ENCODE assay signal across 8 cellular contexts in the genomic region with DNA sequence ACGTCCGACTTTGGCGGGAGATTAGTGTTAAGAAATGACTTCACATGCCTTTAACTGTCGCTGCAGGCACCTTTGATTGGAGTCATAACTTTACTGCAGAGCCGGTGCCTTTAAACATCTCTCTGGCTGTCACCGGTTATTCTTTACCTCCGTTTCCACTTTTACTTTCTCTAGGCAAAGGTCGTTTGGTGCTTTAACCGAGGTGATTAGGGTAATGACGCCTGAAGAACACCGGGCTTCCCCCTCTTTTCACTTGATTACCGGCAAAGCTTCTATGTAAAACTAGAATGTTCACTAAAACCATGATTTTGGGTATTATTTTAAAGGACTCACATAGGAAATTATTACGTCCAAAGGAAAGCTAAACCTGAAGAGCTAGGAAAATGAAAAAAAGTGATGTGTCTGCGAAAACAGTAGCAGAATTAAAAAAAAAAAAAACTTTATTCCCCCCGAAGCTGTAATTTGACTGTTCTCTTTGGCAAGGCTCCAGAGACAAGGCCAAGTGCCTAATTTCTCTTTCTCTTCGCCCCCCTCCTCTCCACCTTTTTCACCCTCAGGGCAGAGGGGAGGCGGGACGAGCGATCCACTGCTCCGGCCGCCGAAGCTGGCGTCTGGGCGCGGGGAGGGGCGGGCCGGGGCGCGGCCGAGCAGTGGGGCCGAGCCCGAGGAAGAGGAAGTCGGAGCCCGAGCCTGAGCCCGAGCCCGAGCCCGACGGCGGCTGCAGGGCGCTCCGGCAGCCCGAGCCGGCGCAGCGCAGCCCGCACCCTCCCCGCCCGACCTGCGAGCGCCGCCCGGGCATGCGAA. TPM values are rescaled to one million over a fixed set of nuclear protein-coding genes. Genes with fewer than 3 reads are reported as not detected.
DNase-seq lines count a peak whose midpoint lies in the region; ATAC-seq and TF ChIP-seq lines count a peak whose summit lies in the region.

A gene (plus strand): TSS at position 687 of the 804 bp plus-strand sequence. CDS start 133,797 bp downstream, outside the sequence.

- intact Hi-C loops in CD14-positive monocyte (cut with micrococcal nuclease), result no loop called here
- intact Hi-C loops in Right ventricle myocardium inferior (cut with DNase I), result loop anchor here (2.0 to 5.0 kb wide), 3 partner anchors 83 to 213 kb away; no protein-coding TSS in a partner anchor
- intact Hi-C loops in ovary (cut with DNase I), result no loop called here

- peaks cover 60 to 68% (median 64%) of the 10 kb centered on the region in 3 donors for H3K27me3 Mint-ChIP-seq in CD14-positive monocyte (ENCODE audit: low read depth in 3 of 3)

- WGBS in ovary, 3 donors, result 7 to 16% (median 7%) methylated on average over 34 to 53 of the region's 53 CpGs
- 18% methylated on average over 53 of the region's 53 CpGs for WGBS in urinary bladder

- no peak within 1 kb of the TSS for H3K27ac ChIP-seq in SJSA1
- peak within 1 kb of the TSS; percentile 45 to 85 for H3K27ac ChIP-seq in ovary
- H3K27ac ChIP-seq in urinary bladder (ENCODE audit: low read depth), result peak within 1 kb of the TSS; percentile 86

- H3K4me1 ChIP-seq in SJSA1 (replicated peaks), result peaks cover 15% of the 10 kb centered on the region
- no peaks in the 10 kb centered on the region for H3K4me1 ChIP-seq in ovary (ENCODE audit: insufficient read depth)
- no peaks in the 10 kb centered on the region for H3K4me1 ChIP-seq in urinary bladder (ENCODE audit: insufficient read depth)

- TF ChIP-seq EP300 in ovary (IDR thresholded peaks at IDR 0.05), result no peak

- peaks cover 13% of the 10 kb centered on the region for H3K4me1 Mint-ChIP-seq in CD14-positive monocyte

- peaks cover 0 to 11% (median 6%) of the 10 kb centered on the region in 7 donors for H3K9me3 Mint-ChIP-seq in CD14-positive monocyte
- no peaks in the 10 kb centered on the region for H3K9me3 Mint-ChIP-seq in activated naive CD4-positive, alpha-beta T cell treated with anti-CD3 and anti-CD28 coated beads, Interleukin-2, amount 50 U/mL, for 72 hours

- H3K9me3 ChIP-seq in SJSA1 (replicated peaks) (no peaks in the 10 kb centered on the region), ovary (no peaks in the 10 kb centered on the region)

- no peaks in the 10 kb centered on the region for H3K36me3 ChIP-seq in SJSA1
- H3K36me3 ChIP-seq in ovary, result no peaks in the 10 kb centered on the region
- H3K36me3 ChIP-seq in urinary bladder (ENCODE audit: insufficient read depth), result no peaks in the 10 kb centered on the region

- H3K4me3 ChIP-seq in SJSA1, result peak within 1 kb of the TSS; percentile 36
- peak within 1 kb of the TSS; percentile 71 for H3K4me3 ChIP-seq in ovary
- peak within 1 kb of the TSS; percentile 99 for H3K4me3 ChIP-seq in urinary bladder (ENCODE audit: low read depth, low read length)

- H3K4me3 Mint-ChIP-seq in CD14-positive monocyte, result peak within 1 kb of the TSS; percentile 79 to 89

- peaks cover 3 to 4% of the 10 kb centered on the region in 2 donors for H3K36me3 Mint-ChIP-seq in CD14-positive monocyte
- peaks cover 0 to 5% of the 10 kb centered on the region in 2 donors for H3K36me3 Mint-ChIP-seq in activated naive CD4-positive, alpha-beta T cell treated with anti-CD3 and anti-CD28 coated beads, Interleukin-2, amount 50 U/mL, for 72 hours

- peak; percentile 80 for ATAC-seq in GM19351 (IDR thresholded peaks at IDR 0.05; ENCODE audit: unreplicated experiment)
- ATAC-seq in HG03442 (IDR thresholded peaks at IDR 0.05; ENCODE audit: unreplicated experiment), result peak; percentile 80
- ATAC-seq in activated naive CD4-positive, alpha-beta T cell treated with anti-CD3 and anti-CD28 coated beads, Interleukin-2, amount 50 U/mL, for 72 hours, result peak; percentile 61 to 78
- peak; percentile 95 for ATAC-seq in Right ventricle myocardium inferior

- no peak for TF ChIP-seq CTCF in CD14-positive monocyte (IDR thresholded peaks at IDR 0.05)
- no peak for TF ChIP-seq CTCF in ovary (IDR thresholded peaks at IDR 0.05)

- H3K27ac Mint-ChIP-seq in CD14-positive monocyte, result peak within 1 kb of the TSS in 2 of 7 donors; percentile 9 to 46
- peak within 1 kb of the TSS; percentile 77 to 89 for H3K27ac Mint-ChIP-seq in activated naive CD4-positive, alpha-beta T cell treated with anti-CD3 and anti-CD28 coated beads, Interleukin-2, amount 50 U/mL, for 72 hours

- DNase-seq in CD14-positive monocyte (ENCODE audit: low spot score), result no peak
- DNase-seq in SJSA1 (ENCODE audit: low read depth in 1 of 2, low spot score in 2 of 2), result peak; percentile 8 to 51
- DNase-seq in activated naive CD4-positive, alpha-beta T cell treated with anti-CD3 and anti-CD28 coated beads, Interleukin-2, amount 50 U/mL, for 72 hours (ENCODE audit: low spot score in 2 of 2), result peak; percentile 60 to 66
- DNase-seq in Right ventricle myocardium inferior (ENCODE audit: missing footprints), result peak; percentile 86
- DNase-seq in ovary, result peak; percentile 46 to 79 (median 69)

- TF ChIP-seq POLR2A in ovary (IDR thresholded peaks at IDR 0.05), result no peak

- H3K27me3 ChIP-seq in SJSA1 (replicated peaks) (peaks cover 63% of the 10 kb centered on the region), ovary (no peaks in the 10 kb centered on the region)

RNA-seq across cellular contexts. Expression of the gene that starts here (rescaled TPM):
- polyA plus RNA-seq in CD14-positive monocyte (under 1 TPM; 0.02 to 0.08 TPM), ovary (10 to 100 TPM in 1 of 2 donors, 1 to 10 TPM in 1; 5.3 to 11.9 TPM), urinary bladder (6.9 TPM)
- total RNA-seq in SJSA1 (2014; rRNA removed; shearing (Covaris generic)), result 0.08 TPM in 1 of 2 replicates, not detected in the other
- total RNA-seq in activated naive CD4-positive, alpha-beta T cell treated with anti-CD3 and anti-CD28 coated beads, Interleukin-2, amount 50 U/mL, for 72 hours, result 1 to 10 TPM; 2.1 to 3.0 TPM
- total RNA-seq in Right ventricle myocardium inferior (10.2 TPM), ovary (10 to 100 TPM in 4 of 7 donors, 1 to 10 TPM in 3; 5.4 to 74.0 (median 14.2) TPM), urinary bladder (39.5 TPM)

Comparison
In these comparisons a context has a peak if more than half of its experiments do, and no peak if none do; other contexts are left out.
1. Peak in DNase-seq and H3K4me3 ChIP-seq in SJSA1; RNA of the gene not detected or under 1 TPM.
2. H3K4me3 ChIP-seq: peak in every context shown above with its lines; median percentile 99 in urinary bladder; 71 in ovary; 36 in SJSA1.